In genomic region chr2:84905181-84906107, GRCh38 we compare ENCODE assay signal across 8 cellular contexts. TPM values are rescaled to one million over a fixed set of nuclear protein-coding genes. Genes with fewer than 3 reads are reported as not detected.
DNase-seq lines count a peak whose midpoint lies in the region; ATAC-seq, FAIRE-seq and TF ChIP-seq lines count a peak whose summit lies in the region.

TSS of gene TMSB10 (plus strand) at chr2:84905656.

- peaks cover 5% of the 10 kb centered on the region for H3K36me3 ChIP-seq in astrocyte (ENCODE audit: insufficient read depth, low read length)
- H3K36me3 ChIP-seq in hepatocyte (replicated peaks; ENCODE audit: insufficient read depth, low read depth): no peaks in the 10 kb centered on the region

- 2% methylated on average over 72 of the region's 94 CpGs for WGBS in hepatocyte (ENCODE audit: low lambda C conversion rate, missing lambda C conversion rate)

- DNase-seq in NCI-H1694 treated with DMSO at 0.1 percent for 48 hours (lab: John Stamatoyannopoulos, UW) (peak; percentile 65), T-helper 9 cell (peak; percentile 89), astrocyte (ENCODE audit: low read depth) (peak; percentile 64), hepatocyte (ENCODE audit: low spot score) (peak; percentile 95), retinal pigment epithelial cell (ENCODE audit: low read depth) (no peak), OCI-M2 (lab: John Stamatoyannopoulos, UW; ENCODE audit: unreplicated experiment) (no peak)

- peaks cover 18% of the 10 kb centered on the region for H4K20me1 ChIP-seq in astrocyte (ENCODE audit: insufficient read depth, low read length)
- H4K20me1 ChIP-seq in hepatocyte (ENCODE audit: insufficient read depth, poor library complexity, severe bottlenecking): no peaks in the 10 kb centered on the region

- peak within 1 kb of the TSS; percentile 73 for H2AFZ ChIP-seq in astrocyte (ENCODE audit: low read depth, low read length)
- peak within 1 kb of the TSS; percentile 98 for H2AFZ ChIP-seq in hepatocyte

- FAIRE-seq in astrocyte (lab: Jason Lieb, UNC): no peak

- H3K4me3 Mint-ChIP-seq in astrocyte (ENCODE audit: unreplicated experiment): peak within 1 kb of the TSS; percentile 98

- H3K79me2 ChIP-seq in astrocyte (ENCODE audit: insufficient read depth, low read length) (peaks cover 21% of the 10 kb centered on the region), hepatocyte (peaks cover 18% of the 10 kb centered on the region)

- ATAC-seq in GM18499 (IDR thresholded peaks at IDR 0.05; ENCODE audit: insufficient read depth, unreplicated experiment) (peak; percentile 49), HG02840 (IDR thresholded peaks at IDR 0.05; ENCODE audit: low FRiP score, unreplicated experiment) (peak; percentile 70)

- peaks cover 2% of the 10 kb centered on the region for H3K9me3 Mint-ChIP-seq in astrocyte (ENCODE audit: unreplicated experiment)

- H3K4me2 ChIP-seq in astrocyte (ENCODE audit: low read length): peak within 1 kb of the TSS; percentile 89
- peak within 1 kb of the TSS; percentile 86 for H3K4me2 ChIP-seq in hepatocyte

- peak within 1 kb of the TSS; percentile 98 for H3K9ac ChIP-seq in astrocyte (ENCODE audit: low read length)

- peaks cover 14% of the 10 kb centered on the region for H3K36me3 Mint-ChIP-seq in astrocyte (ENCODE audit: low read depth, unreplicated experiment)

- H3K4me1 Mint-ChIP-seq in astrocyte (ENCODE audit: low read depth, unreplicated experiment): peaks cover 14% of the 10 kb centered on the region

- no peaks in the 10 kb centered on the region for H3K27me3 Mint-ChIP-seq in astrocyte (ENCODE audit: low read depth, unreplicated experiment)

- H3K9me3 ChIP-seq in astrocyte (ENCODE audit: insufficient read depth, low read depth, low read length): peaks cover 7% of the 10 kb centered on the region
- H3K9me3 ChIP-seq in hepatocyte (ENCODE audit: low read depth): no peaks in the 10 kb centered on the region

- H3K4me1 ChIP-seq in astrocyte (ENCODE audit: insufficient read depth, low read length): peaks cover 5% of the 10 kb centered on the region
- H3K4me1 ChIP-seq in hepatocyte (ENCODE audit: insufficient read depth): no peaks in the 10 kb centered on the region

- no peaks in the 10 kb centered on the region for H3K27me3 ChIP-seq in astrocyte (ENCODE audit: insufficient read depth, low read length)
- H3K27me3 ChIP-seq in hepatocyte: no peaks in the 10 kb centered on the region

- H3K9me2 ChIP-seq in hepatocyte (replicated peaks; ENCODE audit: insufficient read depth): no peaks in the 10 kb centered on the region

- H3K27ac ChIP-seq in astrocyte (ENCODE audit: low read depth, low read length) (peak within 1 kb of the TSS; percentile 88), hepatocyte (peak within 1 kb of the TSS; percentile 99)

- peak within 1 kb of the TSS; percentile 97 for H3K27ac Mint-ChIP-seq in astrocyte (ENCODE audit: unreplicated experiment)

- no peak for TF ChIP-seq CTCF in astrocyte (IDR thresholded peaks at IDR 0.05; ENCODE audit: insufficient read depth, low read depth, low read length)
- peak; percentile 16 for TF ChIP-seq CTCF in hepatocyte (IDR thresholded peaks at IDR 0.05; ENCODE audit: poor library complexity)
- no peak for TF ChIP-seq CTCF in retinal pigment epithelial cell (conservative IDR thresholded peaks at IDR 0.05; ENCODE audit: low read depth, low read length)

- peak within 1 kb of the TSS; percentile 93 for H3K4me3 ChIP-seq in astrocyte (ENCODE audit: insufficient read depth, low read depth, low read length)
- H3K4me3 ChIP-seq in hepatocyte: peak within 1 kb of the TSS; percentile 99
- peak within 1 kb of the TSS; percentile 93 for H3K4me3 ChIP-seq in retinal pigment epithelial cell (ENCODE audit: low read length)

RNA-seq across cellular contexts. Expression of gene TMSB10, which starts in this region (rescaled TPM):
- total RNA-seq in astrocyte (2,866 and 3,439 TPM in 2 replicates), hepatocyte (2,904 and 3,356 TPM in 2 replicates)
- polyA plus RNA-seq in hepatocyte: 2,879 and 3,340 TPM in 2 replicates

Comparison
In these comparisons a context has a peak if more than half of its experiments do, and no peak if none do; other contexts are left out.
1. DNase-seq: peak in NCI-H1694 treated with DMSO at 0.1 percent for 48 hours (single experiment), T-helper 9 cell (single experiment), astrocyte (single experiment) and hepatocyte (single experiment); none in retinal pigment epithelial cell (single experiment) and OCI-M2 (single experiment).
2. Peak in every context shown above with its lines, with median percentiles within 50 percentile points of each other: H3K4me3 ChIP-seq.